ENCODE assay signal across 8 cellular contexts in the genomic region with DNA sequence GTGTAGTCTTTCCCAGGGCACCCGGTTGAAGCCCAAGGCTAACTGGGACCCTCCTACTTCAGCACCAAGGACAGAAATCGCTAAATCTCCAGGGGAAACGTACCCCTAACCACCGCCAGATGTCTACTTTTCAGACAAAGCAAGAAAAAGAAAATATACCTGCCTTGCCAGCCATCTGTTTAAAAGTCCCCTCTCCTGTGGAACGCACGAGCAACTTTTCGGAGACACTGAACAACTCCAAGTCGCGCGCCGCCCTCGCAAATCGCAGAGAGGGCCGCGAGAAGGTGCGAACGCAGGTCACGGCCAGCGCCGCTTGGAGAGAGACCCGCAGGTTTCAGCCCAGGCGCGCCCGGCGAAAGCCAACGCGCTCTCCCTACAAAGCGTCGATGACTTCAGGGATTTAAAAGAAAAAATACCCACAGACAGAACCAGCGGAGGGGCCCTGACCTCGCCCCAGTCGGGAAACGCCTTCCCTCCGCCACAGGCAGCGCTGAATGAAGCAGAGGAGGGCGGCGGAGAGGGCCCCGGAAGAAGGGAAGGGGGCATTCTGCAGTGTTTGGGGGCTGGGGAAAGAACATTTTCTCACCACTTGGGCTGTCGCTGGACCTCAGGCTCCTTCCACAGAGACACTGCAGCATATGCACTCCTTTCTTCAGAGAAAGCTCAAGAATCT.
A peak's percentile ranks its signal among the peaks of the same experiment; 100 is the strongest.
DNase-seq lines count a peak whose midpoint lies in the region; TF ChIP-seq lines count a peak whose summit lies in the region.

No MANE protein-coding gene starts in this region.

- H3K4me3 Mint-ChIP-seq in endothelial cell (ENCODE audit: unreplicated experiment) (peak overlapping the region; percentile 90), neural crest cell (peak overlapping the region; percentile 78)

- DNase-seq in ELR (ENCODE audit: low read depth), result peak; percentile 8
- peak; percentile 68 for DNase-seq in NCI-H345 (lab: John Stamatoyannopoulos, UW)
- peak; percentile 52 for DNase-seq in endothelial cell (ENCODE audit: low spot score)
- peak; percentile 46 for DNase-seq in neural crest cell (ENCODE audit: low read depth, low spot score)
- no peak for DNase-seq in effector memory CD4-positive, alpha-beta T cell
- DNase-seq in cerebellar cortex (ENCODE audit: low spot score), result no peak
- no peak for DNase-seq in 8988T
- no peak for DNase-seq in epidermal melanocyte (ENCODE audit: insufficient read length, low spot score)

- no peak overlapping the region for H3K4me3 ChIP-seq in effector memory CD4-positive, alpha-beta T cell (ENCODE audit: insufficient read depth, low read depth, low read length, poor library complexity, severe bottlenecking)

- no peaks in the 10 kb centered on the region for H3K36me3 Mint-ChIP-seq in endothelial cell (ENCODE audit: low read depth, unreplicated experiment)
- H3K36me3 Mint-ChIP-seq in neural crest cell (ENCODE audit: low read depth), result no peaks in the 10 kb centered on the region

- TF ChIP-seq CTCF in endothelial cell (IDR thresholded peaks at IDR 0.05; ENCODE audit: unreplicated experiment) (no peak), neural crest cell (conservative IDR thresholded peaks at IDR 0.05) (peak; percentile 47)

- H3K27me3 ChIP-seq in effector memory CD4-positive, alpha-beta T cell (replicated peaks; ENCODE audit: control insufficient read depth, insufficient read depth, low read length, poor library complexity, severe bottlenecking), result no peaks in the 10 kb centered on the region

- H3K27ac Mint-ChIP-seq in endothelial cell (ENCODE audit: unreplicated experiment), result no peak overlapping the region
- no peak overlapping the region for H3K27ac Mint-ChIP-seq in neural crest cell (ENCODE audit: unreplicated experiment)

- no peaks in the 10 kb centered on the region for H3K9me3 Mint-ChIP-seq in endothelial cell (ENCODE audit: unreplicated experiment)
- H3K9me3 Mint-ChIP-seq in neural crest cell, result no peaks in the 10 kb centered on the region

- H3K27me3 Mint-ChIP-seq in endothelial cell (ENCODE audit: unreplicated experiment) (peaks cover 4% of the 10 kb centered on the region), neural crest cell (ENCODE audit: low read depth) (peaks cover 91% of the 10 kb centered on the region)

- H3K4me1 Mint-ChIP-seq in endothelial cell (ENCODE audit: unreplicated experiment) (peaks cover 16% of the 10 kb centered on the region), neural crest cell (peaks cover 15% of the 10 kb centered on the region)

- H3K4me1 ChIP-seq in effector memory CD4-positive, alpha-beta T cell (ENCODE audit: control insufficient read depth, insufficient read depth, low read length, poor library complexity, severe bottlenecking), result no peaks in the 10 kb centered on the region

- H3K36me3 ChIP-seq in effector memory CD4-positive, alpha-beta T cell (ENCODE audit: control insufficient read depth, insufficient read depth, low read length), result no peaks in the 10 kb centered on the region

- no peak overlapping the region for H3K27ac ChIP-seq in effector memory CD4-positive, alpha-beta T cell (ENCODE audit: insufficient read depth, low read length, poor library complexity, severe bottlenecking)

- H3K9me3 ChIP-seq in effector memory CD4-positive, alpha-beta T cell (ENCODE audit: control insufficient read depth, low read length), result no peaks in the 10 kb centered on the region

Comparison
In these comparisons a context has a peak if more than half of its experiments do, and no peak if none do; other contexts are left out.
1. DNase-seq: peak in ELR (single experiment), NCI-H345 (single experiment), endothelial cell (single experiment) and neural crest cell (single experiment); none in effector memory CD4-positive, alpha-beta T cell (0 of 3), cerebellar cortex (single experiment), 8988T (single experiment) and epidermal melanocyte (single experiment).